ENCODE assay signal across 19 cellular contexts in genomic region chr11:66719111-66719872, GRCh38. TPM values are rescaled to one million over a fixed set of nuclear protein-coding genes. Genes with fewer than 3 reads are reported as not detected.
A peak's percentile ranks its signal among the peaks of the same experiment; 100 is the strongest.
DNase-seq lines count a peak whose midpoint lies in the region; ATAC-seq and TF ChIP-seq lines count a peak whose summit lies in the region.
"Had no signal": no experiment of that assay in that cellular context is flagged by ENCODE, and none has a peak within 500 bp of the region (broad histone marks: within the 10 kb centered on the region; RNA-seq: fewer than 3 reads in every experiment).

No MANE protein-coding gene starts in this region.

- H3K4me1 ChIP-seq in GM23338 (ENCODE audit: insufficient read depth) = peaks cover 23% of the 10 kb centered on the region
- H3K4me1 ChIP-seq in PC-3 (ENCODE audit: insufficient read depth, low read length) = peaks cover 44% of the 10 kb centered on the region
- peaks cover 21 to 30% of the 10 kb centered on the region in 2 experiments for H3K4me1 ChIP-seq in trophoblast cell (ENCODE audit: control insufficient read depth in 1 of 2, insufficient read depth in 2 of 2, low read length in 2 of 2)
- H3K4me1 ChIP-seq: heart left ventricle had no signal

- H3K27me3 Mint-ChIP-seq in GM23338 (ENCODE audit: insufficient read depth, low read depth, poor library complexity) = peaks cover 18% of the 10 kb centered on the region
- H3K27me3 Mint-ChIP-seq: progenitor cell of endocrine pancreas had no signal

- no peaks in the 10 kb centered on the region for H3K79me2 ChIP-seq in GM23338 (replicated peaks; ENCODE audit: insufficient read depth)
- H3K79me2 ChIP-seq in PC-3 (ENCODE audit: low read length) = peaks cover 27% of the 10 kb centered on the region
- H3K79me2 ChIP-seq in trophoblast cell (ENCODE audit: control insufficient read depth, insufficient read depth, low read length, poor library complexity) = no peaks in the 10 kb centered on the region

- no peak overlapping the region for H3K23ac ChIP-seq in trophoblast cell (ENCODE audit: low read length)

- H3K27ac ChIP-seq in GM23338 (ENCODE audit: low read depth) = no peak overlapping the region
- H3K27ac ChIP-seq in PC-3 (ENCODE audit: low read length) = peak overlapping the region; percentile 66
- H3K27ac ChIP-seq in trophoblast cell (ENCODE audit: low read depth, low read length) = no peak overlapping the region
- H3K27ac ChIP-seq: heart left ventricle had no signal

- peaks cover 3% of the 10 kb centered on the region; the same call in 1 of the 2 replicates for H4K20me1 ChIP-seq in GM23338 (replicated peaks; ENCODE audit: insufficient read depth)
- H4K20me1 ChIP-seq in PC-3 (ENCODE audit: low read length) = no peaks in the 10 kb centered on the region

- no CpG with 5 or more reads among the region's 8 CpGs for WGBS in trophoblast cell (ENCODE audit: extremely low coverage, insufficient coverage, insufficient read length)

- H3K27me3 ChIP-seq in GM23338 (ENCODE audit: insufficient read depth) (no peaks in the 10 kb centered on the region), PC-3 (ENCODE audit: low read length) (no peaks in the 10 kb centered on the region), trophoblast cell (ENCODE audit: insufficient read depth, low read length) (no peaks in the 10 kb centered on the region)

- H3K36me3 Mint-ChIP-seq in GM23338 (ENCODE audit: low read depth) = peaks cover 18% of the 10 kb centered on the region
- H3K36me3 Mint-ChIP-seq: activated naive CD4-positive, alpha-beta T cell treated with anti-CD3 and anti-CD28 coated beads, Interleukin-2, amount 10 ng/mL, durations not matched to agents 7 days and 5 days; naive B cell had no signal

- ATAC-seq in GM23338 = no peak; the same call in 2 of the 3 replicates
- no peak for ATAC-seq in PC-3
- ATAC-seq in esophagus mucosa = peak; percentile 40
- ATAC-seq in HG03095 (IDR thresholded peaks at IDR 0.05; ENCODE audit: unreplicated experiment) = no peak
- ATAC-seq in HG02623 (IDR thresholded peaks at IDR 0.05; ENCODE audit: unreplicated experiment) = no peak

- CTCF ChIA-PET in PC-3 (lab: Charles Lee) = no interaction called here

- H3K79me1 ChIP-seq in trophoblast cell (ENCODE audit: low read length) = peaks cover 10% of the 10 kb centered on the region

- peak overlapping the region; percentile 50 for H2AK5ac ChIP-seq in trophoblast cell (ENCODE audit: low read length)

- H4K91ac ChIP-seq in trophoblast cell (ENCODE audit: low read depth, low read length) = peak overlapping the region; percentile 74

- H3K4me3 ChIP-seq in GM23338 (peak overlapping the region; percentile 34), PC-3 (ENCODE audit: low read length) (no peak overlapping the region), trophoblast cell (ENCODE audit: low read depth, low read length) (no peak overlapping the region)
- H3K4me3 ChIP-seq: heart left ventricle had no signal

- no peaks in the 10 kb centered on the region for H3K9me2 ChIP-seq in GM23338 (ENCODE audit: insufficient read depth)
- H3K9me2 ChIP-seq in PC-3 (replicated peaks; ENCODE audit: low read length) = no peaks in the 10 kb centered on the region

- H3K18ac ChIP-seq in trophoblast cell (ENCODE audit: low read length) = no peak overlapping the region

- BruUV-seq in PC-3 (replicated peaks; lab: Mats Ljungman, UMichigan) = no TSS peak

- DNase-seq in GM23338 (ENCODE audit: low spot score) (no peak), PC-3 (no peak), trophoblast cell (no peak), RPMI8226 (no peak), NCI-H748 (lab: John Stamatoyannopoulos, UW; ENCODE audit: unreplicated experiment) (no peak)
- DNase-seq: activated B cell treated with CpG ODN at 0.5 μM for 24 hours; effector memory CD4-positive, alpha-beta T cell; heart left ventricle; KG1; naive B cell; NCI-H446 treated with DMSO at 0.1 percent for 48 hours had no signal

- intact Hi-C loops in PC-3 (cut with micrococcal nuclease) = no loop called here

- no peak overlapping the region for H4K12ac ChIP-seq in trophoblast cell (ENCODE audit: low read depth, low read length)

- no peaks in the 10 kb centered on the region for H3K36me3 ChIP-seq in GM23338 (ENCODE audit: insufficient read depth)
- H3K36me3 ChIP-seq in PC-3 (ENCODE audit: low read depth, low read length) = peaks cover 28% of the 10 kb centered on the region
- H3K36me3 ChIP-seq in trophoblast cell (ENCODE audit: control insufficient read depth in 1 of 2, insufficient read depth in 2 of 2, low read length in 2 of 2) = peaks cover 3 to 8% of the 10 kb centered on the region in 2 experiments
- H3K36me3 ChIP-seq: heart left ventricle had no signal

- no peak overlapping the region for H3K4ac ChIP-seq in trophoblast cell (ENCODE audit: low read depth, low read length)

- peak overlapping the region; percentile 94 for H2AFZ ChIP-seq in GM23338
- H2AFZ ChIP-seq in PC-3 (ENCODE audit: low read length) = no peak overlapping the region
- H2AFZ ChIP-seq in trophoblast cell (ENCODE audit: insufficient read depth, low read length, poor library complexity) = no peak overlapping the region

- no peaks in the 10 kb centered on the region for H3K9me3 ChIP-seq in PC-3 (ENCODE audit: low read length)
- no peaks in the 10 kb centered on the region for H3K9me3 ChIP-seq in trophoblast cell (ENCODE audit: insufficient read depth, low read depth, low read length)
- H3K9me3 ChIP-seq: heart left ventricle had no signal

- no peak overlapping the region for H2BK5ac ChIP-seq in trophoblast cell (ENCODE audit: low read depth, low read length, poor library complexity)

- H3K4me2 ChIP-seq in GM23338 (peak overlapping the region; percentile 78), PC-3 (ENCODE audit: low read length) (peak overlapping the region; percentile 78), trophoblast cell (ENCODE audit: low read length) (peak overlapping the region; percentile 35)

- H2BK12ac ChIP-seq in trophoblast cell (ENCODE audit: low read length) = peak overlapping the region; percentile 10

- H3K14ac ChIP-seq in trophoblast cell (ENCODE audit: low read length) = peak overlapping the region; percentile 11

- peak overlapping the region; percentile 2; the same call in 1 of the 2 replicates for H3K9ac ChIP-seq in PC-3 (ENCODE audit: low read length)
- no peak overlapping the region for H3K9ac ChIP-seq in trophoblast cell (ENCODE audit: low read length)

- H2BK120ac ChIP-seq in trophoblast cell (ENCODE audit: insufficient read depth, low read length, poor library complexity) = no peak overlapping the region

- H3K4me3 Mint-ChIP-seq in GM23338 = peak overlapping the region; percentile 7; the same call in 1 of the 3 replicates
- H3K4me3 Mint-ChIP-seq: activated B cell treated with CpG ODN at 0.5 μM for 24 hours; activated CD8-positive, alpha-beta T cell treated with anti-CD3 and anti-CD28 coated beads, Interleukin-2, amount 10 ng/mL, durations not matched to agents 7 days and 5 days; activated naive CD4-positive, alpha-beta T cell treated with anti-CD3 and anti-CD28 coated beads, Interleukin-2, amount 10 ng/mL, durations not matched to agents 7 days and 5 days; activated T-cell treated with anti-CD3 and anti-CD28 coated beads, Interleukin-2, amount 50 U/mL, for 24 hours; HFFc6 had no signal

- H4K8ac ChIP-seq in trophoblast cell (ENCODE audit: low read depth, low read length) = peak overlapping the region; percentile 66

- peaks cover 57% of the 10 kb centered on the region for H3K4me1 Mint-ChIP-seq in GM23338
- H3K4me1 Mint-ChIP-seq: activated B cell treated with CpG ODN at 0.5 μM for 24 hours had no signal

- TF ChIP-seq CTCF in GM23338 (conservative IDR thresholded peaks at IDR 0.05; ENCODE audit: low read depth in 2 of 2) (no peak), PC-3 (conservative IDR thresholded peaks at IDR 0.05; ENCODE audit: low read depth, low read length) (no peak)

- peak overlapping the region; percentile 76; the same call in 1 of the 2 replicates for H3K27ac Mint-ChIP-seq in GM23338
- H3K27ac Mint-ChIP-seq: activated B cell treated with CpG ODN at 0.5 μM for 24 hours; activated naive CD4-positive, alpha-beta T cell treated with anti-CD3 and anti-CD28 coated beads, Interleukin-2, amount 10 ng/mL, durations not matched to agents 7 days and 5 days; activated T-cell treated with anti-CD3 and anti-CD28 coated beads, Interleukin-2, amount 50 U/mL, for 24 hours; HFFc6 had no signal

- POLR2A ChIA-PET in PC-3 (lab: Charles Lee; ENCODE audit: unreplicated experiment) = no interaction called here

- H3F3A ChIP-seq in GM23338 (replicated peaks; ENCODE audit: low read depth) = peaks cover 16% of the 10 kb centered on the region; the same call in 1 of the 2 replicates
- no peaks in the 10 kb centered on the region for H3F3A ChIP-seq in PC-3 (ENCODE audit: low read length, unreplicated experiment)

- H3K9me3 Mint-ChIP-seq in GM23338 = no peaks in the 10 kb centered on the region
- H3K9me3 Mint-ChIP-seq: activated B cell treated with CpG ODN at 0.5 μM for 24 hours; activated naive CD4-positive, alpha-beta T cell treated with anti-CD3 and anti-CD28 coated beads, Interleukin-2, amount 10 ng/mL, durations not matched to agents 7 days and 5 days; activated T-cell treated with anti-CD3 and anti-CD28 coated beads, Interleukin-2, amount 50 U/mL, for 24 hours; HFFc6; naive B cell had no signal

TF ChIP-seq in GM23338, 12 proteins besides CTCF, POLR2A, EP300 and RAD21 (continues in another document):
- TF ChIP-seq, protein P1, sequence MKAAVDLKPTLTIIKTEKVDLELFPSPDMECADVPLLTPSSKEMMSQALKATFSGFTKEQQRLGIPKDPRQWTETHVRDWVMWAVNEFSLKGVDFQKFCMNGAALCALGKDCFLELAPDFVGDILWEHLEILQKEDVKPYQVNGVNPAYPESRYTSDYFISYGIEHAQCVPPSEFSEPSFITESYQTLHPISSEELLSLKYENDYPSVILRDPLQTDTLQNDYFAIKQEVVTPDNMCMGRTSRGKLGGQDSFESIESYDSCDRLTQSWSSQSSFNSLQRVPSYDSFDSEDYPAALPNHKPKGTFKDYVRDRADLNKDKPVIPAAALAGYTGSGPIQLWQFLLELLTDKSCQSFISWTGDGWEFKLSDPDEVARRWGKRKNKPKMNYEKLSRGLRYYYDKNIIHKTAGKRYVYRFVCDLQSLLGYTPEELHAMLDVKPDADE (IDR thresholded peaks at IDR 0.05) = no peak
- TF ChIP-seq EZH2 (IDR thresholded peaks at IDR 0.05; ENCODE audit: low read depth, unreplicated experiment) = no peak

RNA-seq across cellular contexts. Expression of gene SPTBN2, which starts 9.7 kb away (rescaled TPM):
- total RNA-seq in GM23338 (2014; rRNA removed; shearing (Covaris generic)) = 28.9 and 49.1 TPM in 2 replicates
- polyA plus RNA-seq in GM23338 (2016; fragmentation: Nextera tagmentation; extraction: Ambion mirVana) = 6.9 and 7.7 TPM in 2 replicates
- total RNA-seq in PC-3 (2014; rRNA removed) = 74.9 and 154 TPM in 2 replicates
- total RNA-seq in esophagus mucosa = 138 TPM
- 7.6 and 8.6 TPM in 2 replicates for polyA plus RNA-seq in trophoblast cell (2013)

RNA-seq across cellular contexts. Expression of gene RBM4B, which starts 41.6 kb away (rescaled TPM):
- 22.9 and 31.0 TPM in 2 replicates for total RNA-seq in GM23338 (2014; rRNA removed; shearing (Covaris generic))
- 21.1 and 28.0 TPM in 2 replicates for polyA plus RNA-seq in GM23338 (2016; fragmentation: Nextera tagmentation; extraction: Ambion mirVana)
- 31.4 and 40.2 TPM in 2 replicates for total RNA-seq in PC-3 (2014; rRNA removed)
- total RNA-seq in esophagus mucosa = 10.2 TPM
- polyA plus RNA-seq in trophoblast cell (2013) = 23.6 and 23.8 TPM in 2 replicates
